23 cellular contexts compared by ENCODE assay signal in genomic region chr4:87542734-87543312, GRCh38. TPM values are rescaled to one million over a fixed set of nuclear protein-coding genes. Genes with fewer than 3 reads are reported as not detected.
DNase-seq lines count a peak whose midpoint lies in the region; ATAC-seq and TF ChIP-seq lines count a peak whose summit lies in the region.
"Had no signal": no experiment of that assay in that cellular context is flagged by ENCODE, and none has a peak within 500 bp of the region (broad histone marks: within the 10 kb centered on the region; RNA-seq: fewer than 3 reads in every experiment).

No MANE protein-coding gene starts in this region.

- H3K27me3 Mint-ChIP-seq in MCF 10A (ENCODE audit: insufficient read depth, unreplicated experiment) (no peaks in the 10 kb centered on the region), WTC11 (ENCODE audit: low read depth) (no peaks in the 10 kb centered on the region; the same call in 1 of the 2 replicates)

- CTCF ChIA-PET in MCF 10A (lab: Yijun Ruan, JAX) (interaction anchor here (0.6 to 3.9 kb wide), 8 partner anchors 14 to 737 kb away, joined by 3 to 44 read pairs (median 4); partner anchors contain the start of gene NUDT9), mammary epithelial cell (lab: Charles Lee; ENCODE audit: low non-redundant PET) (no interaction called here), WTC11 (lab: Charles Lee) (interaction anchor here (1.6 to 3.2 kb wide), 3 partner anchors 25 to 306 kb away, joined by 6 to 68 read pairs (median 39); no protein-coding TSS in a partner anchor)

- TF ChIP-seq CTCF in MCF 10A (IDR thresholded peaks at IDR 0.05; ENCODE audit: unreplicated experiment) (no peak), mammary epithelial cell (conservative IDR thresholded peaks at IDR 0.05 in 1 of 2, IDR thresholded peaks at IDR 0.05 in 1 of 2; ENCODE audit: extremely low read depth in 1 of 2, insufficient read depth in 1 of 2, low read depth in 1 of 2, low read length in 2 of 2) (no peak), WTC11 (IDR thresholded peaks at IDR 0.05) (no peak)

- H3K27me3 ChIP-seq in mammary epithelial cell (ENCODE audit: insufficient read depth, low read length) (no peaks in the 10 kb centered on the region), muscle layer of duodenum (ENCODE audit: low read depth, low read length) (no peaks in the 10 kb centered on the region)

- no peak overlapping the region for H2AFZ ChIP-seq in mammary epithelial cell (ENCODE audit: low read depth, low read length)

- H3K36me3 ChIP-seq in mammary epithelial cell (ENCODE audit: insufficient read depth, low read length), result no peaks in the 10 kb centered on the region
- no peaks in the 10 kb centered on the region for H3K36me3 ChIP-seq in muscle layer of duodenum (ENCODE audit: control insufficient read depth in 1 of 2, insufficient read depth in 2 of 2, low read length in 2 of 2)

- H3K4me1 ChIP-seq in mammary epithelial cell (ENCODE audit: insufficient read depth, low read length) (no peaks in the 10 kb centered on the region), muscle layer of duodenum (ENCODE audit: control insufficient read depth in 1 of 2, insufficient read depth in 2 of 2, low read length in 2 of 2) (peaks cover 0 to 4% of the 10 kb centered on the region in 2 donors)

- DNase-seq in MCF 10A (ENCODE audit: unreplicated experiment), result no peak
- no peak for DNase-seq in mammary epithelial cell
- no peak for DNase-seq in WTC11 (ENCODE audit: low spot score)
- DNase-seq in NCI-H128 (lab: John Stamatoyannopoulos, UW; ENCODE audit: unreplicated experiment), result no peak
- no peak for DNase-seq in HPDE6-E6E7 (ENCODE audit: extremely low spot score)
- DNase-seq: AML-193, DMS79, GOT3, KBM-7, MV-4-11, NCI-H1417, NCI-H187, NCI-H226, NCI-H524, NCI-H82, PC-3, RPMI8226 had no signal

- no peaks in the 10 kb centered on the region for H3K9me3 Mint-ChIP-seq in MCF 10A (ENCODE audit: unreplicated experiment)
- H3K9me3 Mint-ChIP-seq in WTC11, result peaks cover 7% of the 10 kb centered on the region

- H3K4me1 Mint-ChIP-seq in MCF 10A (ENCODE audit: insufficient read depth, unreplicated experiment), result no peaks in the 10 kb centered on the region
- H3K4me1 Mint-ChIP-seq in WTC11, result peaks cover 16% of the 10 kb centered on the region
- H3K4me1 Mint-ChIP-seq: CD14-positive monocyte had no signal

- H3K27ac Mint-ChIP-seq in MCF 10A (ENCODE audit: low read depth, unreplicated experiment), result peak overlapping the region; percentile 56
- no peak overlapping the region for H3K27ac Mint-ChIP-seq in WTC11
- H3K27ac Mint-ChIP-seq: CD14-positive monocyte had no signal

- BruUV-seq in MCF 10A (replicated peaks; lab: Mats Ljungman, UMichigan) (no TSS peak), mammary epithelial cell (replicated peaks; lab: Mats Ljungman, UMichigan) (no TSS peak)

- dilution Hi-C loops in mammary epithelial cell (cut with HindIII; ENCODE audit: low sequenced_read_pairs), result loop anchor here (10.0 kb wide), 1 partner anchor 302 kb away; no protein-coding TSS in a partner anchor

- intact Hi-C loops in MCF 10A (cut with micrococcal nuclease) (loop anchor here (5.0 kb wide), 3 partner anchors 191 to 429 kb away; no protein-coding TSS in a partner anchor), mammary epithelial cell (cut with micrococcal nuclease) (loop anchor here (2.0 to 5.0 kb wide), 3 partner anchors 134 to 429 kb away; no protein-coding TSS in a partner anchor)

- H3K79me2 ChIP-seq in mammary epithelial cell (ENCODE audit: insufficient read depth, low read length), result no peaks in the 10 kb centered on the region

- no peak overlapping the region for H3K4me3 ChIP-seq in mammary epithelial cell (replicated peaks in 1 of 3; ENCODE audit: insufficient read depth in 1 of 3, low read depth in 2 of 3, low read length in 3 of 3)
- H3K4me3 ChIP-seq in muscle layer of duodenum (ENCODE audit: low read depth in 1 of 2, low read length in 2 of 2), result no peak overlapping the region

- H3K4me3 Mint-ChIP-seq in MCF 10A (ENCODE audit: unreplicated experiment), result no peak overlapping the region
- H3K4me3 Mint-ChIP-seq in WTC11, result no peak overlapping the region
- H3K4me3 Mint-ChIP-seq: CD14-positive monocyte had no signal

- ATAC-seq in WTC11 (no peak), HG02678 (IDR thresholded peaks at IDR 0.05; ENCODE audit: unreplicated experiment) (no peak)
- ATAC-seq: HCT116, PC-3 had no signal

- no peak overlapping the region for H3K9ac ChIP-seq in mammary epithelial cell (ENCODE audit: insufficient read depth, low read length)

- H3K27ac ChIP-seq in mammary epithelial cell (ENCODE audit: insufficient read depth, low read depth, low read length) (no peak overlapping the region), muscle layer of duodenum (ENCODE audit: low read length) (peak overlapping the region; percentile 67), temporal lobe (ENCODE audit: low read depth, low read length) (peak overlapping the region; percentile 57)
- H3K27ac ChIP-seq: 22Rv1 had no signal

- in situ Hi-C loops in mammary epithelial cell (cut with MboI; ENCODE audit: low sequenced_read_pairs in 2 of 2), result loop anchor here in 1 of 2 donors (10.0 kb wide), 1 partner anchor 302 kb away; no protein-coding TSS in a partner anchor

- no peaks in the 10 kb centered on the region for H4K20me1 ChIP-seq in mammary epithelial cell (ENCODE audit: insufficient read depth, low read length)

- H3K36me3 Mint-ChIP-seq in MCF 10A (ENCODE audit: insufficient read depth, unreplicated experiment), result no peaks in the 10 kb centered on the region
- peaks cover 3% of the 10 kb centered on the region; the same call in 1 of the 2 replicates for H3K36me3 Mint-ChIP-seq in WTC11
- H3K36me3 Mint-ChIP-seq: CD14-positive monocyte had no signal

- H3K9me3 ChIP-seq in mammary epithelial cell (replicated peaks; ENCODE audit: insufficient read depth, low read length), result no peaks in the 10 kb centered on the region
- H3K9me3 ChIP-seq in muscle layer of duodenum (ENCODE audit: control insufficient read depth in 1 of 2, low read length in 2 of 2), result no peaks in the 10 kb centered on the region

- POLR2A ChIA-PET in MCF 10A (lab: Yijun Ruan, JAX) (interaction anchor here (1.3 kb wide), 1 partner anchor 301 kb away, joined by 3 read pairs; no protein-coding TSS in a partner anchor), WTC11 (lab: Charles Lee) (no interaction called here)

- H3K4me2 ChIP-seq in mammary epithelial cell (ENCODE audit: insufficient read depth, low read depth, low read length), result no peak overlapping the region

TF ChIP-seq in WTC11, 78 proteins besides CTCF, POLR2A, EP300 and RAD21:
- TF ChIP-seq ZNF138 (CRISPR knock-in tag; conservative IDR thresholded peaks at IDR 0.05) (no peak), MXD4 (CRISPR knock-in tag; IDR thresholded peaks at IDR 0.05; ENCODE audit: borderline replicate concordance) (no peak), PRDM15 (CRISPR knock-in tag; IDR thresholded peaks at IDR 0.05) (no peak), ZNF512 (CRISPR knock-in tag; IDR thresholded peaks at IDR 0.05; ENCODE audit: borderline replicate concordance) (peak; percentile 92; the same call in 1 of the 2 replicates), KAT7 (CRISPR knock-in tag; IDR thresholded peaks at IDR 0.05; ENCODE audit: borderline replicate concordance) (no peak)

RNA-seq across cellular contexts. Expression of gene SPARCL1, which starts 13.6 kb away (rescaled TPM):
- not detected in 2 replicates for total RNA-seq in MCF 10A (2022)
- 1 to 10 TPM in 1 of 2 donors, not detected in 1; 1.2 TPM for total RNA-seq in mammary epithelial cell
- 0.01 TPM for polyA plus RNA-seq in mammary epithelial cell
- not detected for polyA minus RNA-seq in mammary epithelial cell
- 0.82 to 0.89 TPM (median 0.85 TPM) in 3 replicates for total RNA-seq in WTC11 (2021)
- 68.4 TPM for total RNA-seq in temporal lobe
- total RNA-seq: PC-3 had no signal
- polyA plus RNA-seq: CD14-positive monocyte had no signal

Comparison
In these comparisons a context has a peak if more than half of its experiments do, and no peak if none do; other contexts are left out.
1. RNA of gene SPARCL1, which starts 13.6 kb away (total RNA-seq): 68.4 TPM in temporal lobe (single experiment); 1.2 TPM in mammary epithelial cell, 0.82 to 0.89 TPM in WTC11 and not detected in MCF 10A; every median in the first group is over 10 times any median in the second.